ENCODE assay signal across 13 cellular contexts in the genomic region with DNA sequence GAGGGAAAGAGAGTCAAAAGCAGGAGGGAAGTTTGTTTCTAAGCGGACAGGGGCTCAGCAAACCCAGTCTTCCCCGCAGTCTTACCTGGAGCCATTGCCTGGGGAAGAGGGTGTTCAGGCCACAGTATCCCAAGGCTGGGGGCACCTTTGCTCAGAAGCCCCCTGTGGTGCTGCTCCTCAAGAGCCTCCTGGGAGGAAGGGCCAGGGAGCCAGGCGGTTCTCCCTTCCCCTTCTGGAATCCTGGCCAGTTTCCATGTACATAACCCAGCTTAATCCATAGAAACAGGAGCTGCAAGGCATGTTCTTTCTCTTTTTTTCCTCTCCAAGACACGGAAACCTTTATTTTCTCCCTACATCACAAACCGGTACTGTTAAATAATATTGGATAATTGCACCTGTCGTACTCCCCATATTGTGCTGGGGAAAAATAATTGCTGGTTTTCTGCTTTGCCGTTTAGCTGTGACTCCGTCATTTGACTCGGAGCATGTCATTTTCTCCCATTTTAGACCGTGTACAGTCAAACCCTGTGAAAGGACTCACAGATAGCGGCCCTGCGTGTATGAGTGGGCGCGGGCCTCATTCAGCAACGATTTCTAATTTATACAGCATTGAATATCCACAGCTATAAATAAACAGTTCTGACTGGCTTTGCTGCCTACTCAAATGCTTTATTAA.
DNase-seq lines count a peak whose midpoint lies in the region; ATAC-seq and TF ChIP-seq lines count a peak whose summit lies in the region.
"Had no signal": no experiment of that assay in that cellular context is flagged by ENCODE, and none has a peak within 500 bp of the region (broad histone marks: within the 10 kb centered on the region; RNA-seq: fewer than 3 reads in every experiment).

No MANE protein-coding gene starts in this region.

- intact Hi-C loops in right lobe of liver (cut with DNase I) (no loop called here), posterior vena cava (cut with DNase I) (no loop called here)

- peak overlapping the region; percentile 77 for H2AFZ ChIP-seq in GM23248
- no peak overlapping the region for H2AFZ ChIP-seq in neuronal stem cell (ENCODE audit: low read length)

- H3K4me3 ChIP-seq in GM23248: peak overlapping the region; percentile 4; the same call in 1 of the 2 replicates
- no peak overlapping the region for H3K4me3 ChIP-seq in neuronal stem cell (ENCODE audit: low read length in 2 of 2)
- H3K4me3 ChIP-seq in right lobe of liver: no peak overlapping the region

- H3K9me3 Mint-ChIP-seq in activated naive CD8-positive, alpha-beta T cell (ENCODE audit: low read depth): no peaks in the 10 kb centered on the region
- H3K9me3 Mint-ChIP-seq: type B pancreatic cell had no signal

- H3K23ac ChIP-seq in neuronal stem cell (ENCODE audit: low read depth, low read length, poor library complexity): no peak overlapping the region

- no peak overlapping the region for H3K4ac ChIP-seq in neuronal stem cell (ENCODE audit: low read length)

- no peaks in the 10 kb centered on the region for H3K9me2 ChIP-seq in GM23248 (ENCODE audit: insufficient read depth)

- peak overlapping the region; percentile 57 for H2BK120ac ChIP-seq in neuronal stem cell (ENCODE audit: low read depth, low read length)

- in situ Hi-C loops in GM23248 (cut with MboI): no loop called here

- H3K4me3 Mint-ChIP-seq in activated naive CD8-positive, alpha-beta T cell: peak overlapping the region; percentile 85
- H3K4me3 Mint-ChIP-seq: type B pancreatic cell had no signal

- no peak overlapping the region for H4K91ac ChIP-seq in neuronal stem cell (ENCODE audit: low read depth, low read length, poor library complexity)

- H3K9ac ChIP-seq in GM23248 (peak overlapping the region; percentile 61), neuronal stem cell (ENCODE audit: low read depth, low read length, poor library complexity) (no peak overlapping the region)

- no peaks in the 10 kb centered on the region for H4K20me1 ChIP-seq in GM23248 (ENCODE audit: insufficient read depth)

- 38 to 43% methylated on average over 15 of the region's 15 CpGs for WGBS in GM23248 (ENCODE audit: low coverage in 1 of 2, low lambda C conversion rate in 2 of 2, missing lambda C conversion rate in 2 of 2), 2 experiments
- no CpG with 5 or more reads among the region's 15 CpGs for WGBS in neuronal stem cell (ENCODE audit: extremely low coverage in 2 of 2, insufficient read length in 2 of 2, insufficient replicate concordance in 1 of 2), 2 donors
- WGBS in right lobe of liver (ENCODE audit: insufficient coverage, low coverage, low lambda C conversion rate, missing lambda C conversion rate): 75% methylated on average over 13 of the region's 15 CpGs

- H3F3A ChIP-seq in GM23248 (ENCODE audit: insufficient read depth): peaks cover 8% of the 10 kb centered on the region

- ATAC-seq in right lobe of liver (no peak), GM21576 (IDR thresholded peaks at IDR 0.05; ENCODE audit: unreplicated experiment) (no peak)

- H3K27ac Mint-ChIP-seq in activated naive CD8-positive, alpha-beta T cell: peak overlapping the region; percentile 100
- H3K27ac Mint-ChIP-seq: type B pancreatic cell had no signal

- H3K4me1 ChIP-seq in GM23248 (ENCODE audit: insufficient read depth) (peaks cover 22% of the 10 kb centered on the region), neuronal stem cell (ENCODE audit: control insufficient read depth in 2 of 2, insufficient read depth in 1 of 2, low read depth in 1 of 2, low read length in 2 of 2) (peaks cover 0 to 16% of the 10 kb centered on the region in 2 donors), right lobe of liver (no peaks in the 10 kb centered on the region)
- H3K4me1 ChIP-seq: Caco-2 had no signal

- TF ChIP-seq POLR2A in right lobe of liver (IDR thresholded peaks at IDR 0.05): no peak

- no peak overlapping the region for H3K14ac ChIP-seq in neuronal stem cell (ENCODE audit: low read length)

- no peaks in the 10 kb centered on the region for H3K27me3 Mint-ChIP-seq in activated naive CD8-positive, alpha-beta T cell
- H3K27me3 Mint-ChIP-seq: type B pancreatic cell had no signal

- H2BK12ac ChIP-seq in neuronal stem cell (ENCODE audit: low read length): peak overlapping the region; percentile 64

- no peaks in the 10 kb centered on the region for H3K79me2 ChIP-seq in GM23248 (ENCODE audit: insufficient read depth)

- TF ChIP-seq CTCF in right lobe of liver (IDR thresholded peaks at IDR 0.05): no peak

- H3K4me2 ChIP-seq in GM23248 (ENCODE audit: unreplicated experiment) (peak overlapping the region; percentile 60), neuronal stem cell (ENCODE audit: insufficient read depth, low read length, poor library complexity, severe bottlenecking) (no peak overlapping the region)

- no peaks in the 10 kb centered on the region for H3K9me3 ChIP-seq in GM23248 (ENCODE audit: low read depth)
- H3K9me3 ChIP-seq in neuronal stem cell (replicated peaks in 1 of 2; ENCODE audit: control insufficient read depth in 2 of 2, insufficient read depth in 1 of 2, low read depth in 1 of 2, low read length in 2 of 2): no peaks in the 10 kb centered on the region
- no peaks in the 10 kb centered on the region for H3K9me3 ChIP-seq in right lobe of liver
- H3K9me3 ChIP-seq: Caco-2 had no signal

- H2BK5ac ChIP-seq in neuronal stem cell (ENCODE audit: low read length): peak overlapping the region; percentile 8

- no peak overlapping the region for H4K8ac ChIP-seq in neuronal stem cell (ENCODE audit: low read depth, low read length)

- H3K27ac ChIP-seq in GM23248 (peak overlapping the region; percentile 58), neuronal stem cell (replicated peaks; ENCODE audit: low read length) (no peak overlapping the region), right lobe of liver (no peak overlapping the region)

- peak overlapping the region; percentile 4 for H2BK15ac ChIP-seq in neuronal stem cell (ENCODE audit: low read length)

- H3K18ac ChIP-seq in neuronal stem cell (ENCODE audit: low read length): peak overlapping the region; percentile 23

- peaks cover 82% of the 10 kb centered on the region for H3K4me1 Mint-ChIP-seq in activated naive CD8-positive, alpha-beta T cell (ENCODE audit: low read depth)

- H3K79me1 ChIP-seq in neuronal stem cell (ENCODE audit: low read depth, low read length): no peaks in the 10 kb centered on the region

- DNase-seq in AG08396 (ENCODE audit: low spot score) (peak; percentile 32), GM23248 (no peak), neuronal stem cell (ENCODE audit: low spot score) (no peak), GM03348 (ENCODE audit: low spot score) (no peak), right lobe of liver (no peak), posterior vena cava (ENCODE audit: low spot score) (no peak)
- DNase-seq: Caco-2, kidney, NCI-H1694 treated with DMSO at 0.1 percent for 48 hours, SIG-M5 had no signal

- H2AK5ac ChIP-seq in neuronal stem cell (ENCODE audit: low read depth, low read length): no peak overlapping the region

- H3K27me3 ChIP-seq in GM23248 (replicated peaks; ENCODE audit: insufficient read depth) (no peaks in the 10 kb centered on the region), neuronal stem cell (ENCODE audit: control insufficient read depth in 3 of 3, insufficient read depth in 3 of 3, low read depth in 1 of 3, low read length in 3 of 3) (no peaks in the 10 kb centered on the region), right lobe of liver (no peaks in the 10 kb centered on the region)

- H3K36me3 Mint-ChIP-seq in activated naive CD8-positive, alpha-beta T cell: peaks cover 7% of the 10 kb centered on the region
- H3K36me3 Mint-ChIP-seq: type B pancreatic cell had no signal

- H3K36me3 ChIP-seq in GM23248 (ENCODE audit: low read depth) (no peaks in the 10 kb centered on the region), neuronal stem cell (replicated peaks in 1 of 2; ENCODE audit: control insufficient read depth in 2 of 2, insufficient read depth in 2 of 2, low read length in 2 of 2) (no peaks in the 10 kb centered on the region), right lobe of liver (no peaks in the 10 kb centered on the region)
